ENCODE assay signal across 8 cellular contexts in the genomic region with DNA sequence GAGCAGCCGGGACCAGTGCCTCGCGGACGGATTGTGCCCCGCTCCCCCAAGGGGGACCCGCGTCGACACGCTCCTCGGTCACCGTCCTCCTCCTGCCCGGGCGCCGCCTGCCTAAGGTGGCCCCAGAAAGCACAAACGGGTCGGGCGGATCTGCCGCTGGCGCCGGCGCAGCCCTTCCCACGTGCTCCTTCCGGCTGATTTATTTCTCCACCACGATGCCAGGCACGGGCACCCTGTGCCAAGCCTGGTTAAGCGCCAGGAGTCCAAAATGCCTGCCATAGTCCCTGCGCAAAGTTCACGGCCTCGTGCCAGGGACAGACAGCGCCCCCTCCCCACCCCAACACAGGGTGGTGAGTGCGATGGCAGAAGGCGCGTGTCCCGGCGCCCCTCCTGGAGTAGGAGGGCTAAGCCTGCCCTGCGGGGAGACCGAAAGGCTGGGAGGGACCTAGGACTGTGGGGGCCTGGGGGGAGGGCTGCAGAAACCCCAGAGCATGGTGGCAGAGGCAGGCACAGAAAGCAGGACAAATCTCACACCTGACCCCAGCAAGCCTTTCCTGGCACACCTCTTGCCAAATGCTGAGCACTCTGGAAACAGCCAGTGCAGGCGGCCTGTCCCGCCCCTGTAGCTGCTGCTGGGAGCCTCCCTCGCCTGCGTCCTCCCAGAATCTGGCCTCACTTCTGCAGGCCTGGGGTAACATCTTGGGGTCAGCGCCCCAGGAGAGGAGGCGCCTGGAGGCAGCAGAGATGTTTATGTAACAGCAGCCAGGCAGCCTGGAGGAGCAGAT. TPM values are rescaled to one million over a fixed set of nuclear protein-coding genes. Genes with fewer than 3 reads are reported as not detected.
DNase-seq lines count a peak whose midpoint lies in the region; ATAC-seq and TF ChIP-seq lines count a peak whose summit lies in the region.

No MANE protein-coding gene starts in this region.

- H3K4me3 ChIP-seq in KMS-11 (IDR thresholded peaks at IDR 0.05; ENCODE audit: insufficient read depth, low read depth, low read length): no peak overlapping the region

- H3K79me2 ChIP-seq in KMS-11 (ENCODE audit: insufficient read depth, low read depth): no peaks in the 10 kb centered on the region

- H3K27me3 Mint-ChIP-seq in activated B cell treated with CpG ODN at 0.5 μM for 24 hours: no peaks in the 10 kb centered on the region

- peak; percentile 52 for DNase-seq in activated B cell treated with CpG ODN at 0.5 μM for 24 hours
- peak; percentile 24 for DNase-seq in cerebellum (ENCODE audit: low spot score)
- DNase-seq in stimulated activated CD4-positive, alpha-beta T cell treated with anti-CD3 and anti-CD28 coated beads, Interleukin-2, amount 100 ng/mL, for 24 hours: peak; percentile 61 to 68
- no peak for DNase-seq in NCI-H2081 (lab: John Stamatoyannopoulos, UW)
- DNase-seq in NCI-H2081 treated with DMSO at 0.1 percent for 48 hours (lab: John Stamatoyannopoulos, UW): no peak

- CTCF ChIA-PET in activated B cell treated with CpG ODN at 0.5 μM for 24 hours (lab: Charles Lee): no interaction called here

- peak; percentile 4 for ATAC-seq in GM18861 (IDR thresholded peaks at IDR 0.05; ENCODE audit: unreplicated experiment)
- peak; percentile 8 for ATAC-seq in activated B cell treated with CpG ODN at 0.5 μM for 24 hours (ENCODE audit: low read depth)

- TF ChIP-seq CTCF in KMS-11 (conservative IDR thresholded peaks at IDR 0.05; ENCODE audit: low read depth, low read length) (no peak), activated B cell treated with CpG ODN at 0.5 μM for 24 hours (IDR thresholded peaks at IDR 0.05) (no peak)

- H3K27me3 ChIP-seq in KMS-11 (ENCODE audit: insufficient read depth, low read depth): peaks cover 89% of the 10 kb centered on the region
- H3K27me3 ChIP-seq in layer of hippocampus (ENCODE audit: control insufficient read depth, insufficient read depth, low read length): no peaks in the 10 kb centered on the region

- no peaks in the 10 kb centered on the region for H3K9me3 Mint-ChIP-seq in activated B cell treated with CpG ODN at 0.5 μM for 24 hours

- H3K4me1 Mint-ChIP-seq in activated B cell treated with CpG ODN at 0.5 μM for 24 hours: peaks cover 44% of the 10 kb centered on the region

- POLR2A ChIA-PET in activated B cell treated with CpG ODN at 0.5 μM for 24 hours (lab: Charles Lee): interaction anchor here (0.6 to 1.3 kb wide), 4 partner anchors 9 to 66 kb away, joined by 3 to 7 read pairs (median 3); no protein-coding TSS in a partner anchor

- peak overlapping the region; percentile 66 for H3K27ac Mint-ChIP-seq in activated B cell treated with CpG ODN at 0.5 μM for 24 hours

- intact Hi-C loops in activated B cell treated with CpG ODN at 0.5 μM for 24 hours (cut with micrococcal nuclease): loop anchor here (1.0 to 2.0 kb wide), 4 partner anchors 9 to 72 kb away; a partner anchor contains a TSS

- H3K4me1 ChIP-seq in KMS-11 (ENCODE audit: low read depth, poor library complexity, severe bottlenecking): peaks cover 12% of the 10 kb centered on the region

- H3K4me2 ChIP-seq in KMS-11: peak overlapping the region; percentile 66

- H3K9ac ChIP-seq in KMS-11: peak overlapping the region; percentile 15; the same call in 1 of the 2 replicates

- peaks cover 8% of the 10 kb centered on the region for H3K36me3 Mint-ChIP-seq in activated B cell treated with CpG ODN at 0.5 μM for 24 hours (ENCODE audit: low read depth)

- H4K20me1 ChIP-seq in KMS-11 (ENCODE audit: insufficient read depth): no peaks in the 10 kb centered on the region

- no peaks in the 10 kb centered on the region for H3K36me3 ChIP-seq in KMS-11 (ENCODE audit: insufficient read depth)

- H3K4me3 Mint-ChIP-seq in activated B cell treated with CpG ODN at 0.5 μM for 24 hours: peak overlapping the region; percentile 87

- H3K27ac ChIP-seq in KMS-11 (no peak overlapping the region), layer of hippocampus (ENCODE audit: low read depth, low read length) (peak overlapping the region; percentile 91)

- H2AFZ ChIP-seq in KMS-11 (ENCODE audit: low read depth): peak overlapping the region; percentile 76

RNA-seq across cellular contexts. Expression of a gene that starts 1.0 kb away (rescaled TPM):
- total RNA-seq in activated B cell treated with CpG ODN at 0.5 μM for 24 hours: 24.9 and 26.6 TPM in 2 replicates
- total RNA-seq in cerebellum: 35.2 TPM

Comparison
In these comparisons a context has a peak if more than half of its experiments do, and no peak if none do; other contexts are left out.
1. DNase-seq: peak in activated B cell treated with CpG ODN at 0.5 μM for 24 hours (single experiment), cerebellum (single experiment) and stimulated activated CD4-positive, alpha-beta T cell treated with anti-CD3 and anti-CD28 coated beads, Interleukin-2, amount 100 ng/mL, for 24 hours (2 of 2); none in NCI-H2081 (0 of 2) and NCI-H2081 treated with DMSO at 0.1 percent for 48 hours (single experiment).